ENCODE assay signal across 2 cellular contexts in the genomic region with DNA sequence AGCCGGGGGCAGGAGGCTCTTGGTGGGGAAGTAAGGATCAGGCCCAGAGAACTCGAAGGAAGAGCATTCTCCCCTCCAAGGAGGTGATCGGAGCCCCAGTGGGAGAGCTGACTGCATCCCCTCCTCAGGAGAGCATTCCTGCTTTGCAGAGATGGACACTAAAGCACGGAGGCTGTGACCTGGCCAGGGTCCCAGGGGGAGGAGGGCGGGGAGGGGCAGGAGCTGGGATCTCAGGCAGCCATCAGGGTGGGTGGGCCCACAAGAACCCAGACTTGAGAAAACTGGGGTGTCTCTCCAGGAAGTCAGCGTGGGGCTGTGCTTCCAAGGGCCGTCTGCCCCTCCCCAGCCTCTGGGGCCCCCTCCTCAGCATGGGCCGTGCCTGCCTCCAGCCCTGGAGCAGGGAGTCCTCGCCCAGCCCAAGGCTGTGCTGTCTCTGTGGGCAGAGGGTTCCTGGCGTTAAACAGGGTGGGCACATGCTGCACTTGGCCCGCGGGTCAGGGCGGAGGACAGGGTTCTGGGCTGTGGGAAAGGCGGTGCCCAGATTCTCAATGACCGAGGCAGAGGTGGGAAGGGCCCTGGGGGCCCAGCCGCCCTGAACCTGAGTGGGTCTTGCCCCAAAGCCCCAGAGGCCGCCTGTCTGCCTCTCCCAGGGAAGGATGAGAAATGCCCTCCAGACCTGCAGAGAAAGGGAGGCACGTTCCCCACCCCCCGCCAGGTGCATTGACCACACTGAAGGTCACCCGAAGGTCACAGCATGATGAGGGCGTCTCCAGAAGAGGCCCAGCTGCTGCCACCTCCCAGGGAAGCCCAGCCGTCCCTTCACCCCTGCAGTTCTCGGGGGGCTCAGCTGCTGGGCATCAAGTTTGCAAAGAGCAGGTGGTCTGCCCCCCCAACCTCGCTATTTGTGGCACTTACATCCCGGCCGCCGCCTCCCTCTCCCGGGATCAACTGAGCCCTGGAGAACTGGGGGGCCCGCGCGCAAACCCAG.
TF ChIP-seq lines count a peak whose summit lies in the region.

No MANE protein-coding gene starts in this region.

TF ChIP-seq in GM12878, 131 proteins besides CTCF, POLR2A, EP300 and RAD21:
- TF ChIP-seq, protein P1, sequence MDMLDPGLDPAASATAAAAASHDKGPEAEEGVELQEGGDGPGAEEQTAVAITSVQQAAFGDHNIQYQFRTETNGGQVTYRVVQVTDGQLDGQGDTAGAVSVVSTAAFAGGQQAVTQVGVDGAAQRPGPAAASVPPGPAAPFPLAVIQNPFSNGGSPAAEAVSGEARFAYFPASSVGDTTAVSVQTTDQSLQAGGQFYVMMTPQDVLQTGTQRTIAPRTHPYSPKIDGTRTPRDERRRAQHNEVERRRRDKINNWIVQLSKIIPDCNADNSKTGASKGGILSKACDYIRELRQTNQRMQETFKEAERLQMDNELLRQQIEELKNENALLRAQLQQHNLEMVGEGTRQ (IDR thresholded peaks at IDR 0.05; ENCODE audit: borderline replicate concordance, low read depth, low read length) = no peak
- TF ChIP-seq BMI1 (IDR thresholded peaks at IDR 0.05; ENCODE audit: borderline replicate concordance) (no peak), POLR2AphosphoS5 (IDR thresholded peaks at IDR 0.05; ENCODE audit: low read length) (no peak), RELA (IDR thresholded peaks at IDR 0.05; ENCODE audit: borderline replicate concordance, partially characterized antibody) (no peak), TCF3 (IDR thresholded peaks at IDR 0.05; ENCODE audit: borderline replicate concordance, insufficient read depth, low read depth, low read length) (peak; percentile 88), NRF1 (conservative IDR thresholded peaks at IDR 0.05; ENCODE audit: low read depth, low read length) (no peak), CEBPB (IDR thresholded peaks at IDR 0.05; ENCODE audit: borderline replicate concordance in 1 of 2, low read depth in 2 of 2, low read length in 2 of 2) (no peak), NR2F1 (conservative IDR thresholded peaks at IDR 0.05) (peak; percentile 59; the same call in 1 of the 2 replicates), BACH1 (IDR thresholded peaks at IDR 0.05; ENCODE audit: borderline replicate concordance) (no peak), KAT2A (conservative IDR thresholded peaks at IDR 0.05; ENCODE audit: control insufficient read depth, low read depth, low read length) (no peak), GATAD2B (conservative IDR thresholded peaks at IDR 0.05; ENCODE audit: low read depth) (no peak), ESRRA (IDR thresholded peaks at IDR 0.05; ENCODE audit: low read length) (peak; percentile 80; the same call in 1 of the 2 replicates), ZBED1 (IDR thresholded peaks at IDR 0.05; ENCODE audit: borderline replicate concordance) (no peak), RUNX3 (IDR thresholded peaks at IDR 0.05; ENCODE audit: low read length) (peak; percentile 46), NR2C2 (IDR thresholded peaks at IDR 0.05; ENCODE audit: borderline replicate concordance, control insufficient read depth, insufficient read length, low read depth) (no peak), TCF12 (IDR thresholded peaks at IDR 0.05; ENCODE audit: low read depth, low read length) (peak; percentile 94), BHLHE40 (IDR thresholded peaks at IDR 0.05; ENCODE audit: borderline replicate concordance in 1 of 2, low read depth in 2 of 2, low read length in 1 of 2) (peak in 1 of 2 experiments; percentile 59; a peak in 2 of 4 replicates), NR2C1 (IDR thresholded peaks at IDR 0.05) (no peak)
- TF ChIP-seq, protein P2, sequence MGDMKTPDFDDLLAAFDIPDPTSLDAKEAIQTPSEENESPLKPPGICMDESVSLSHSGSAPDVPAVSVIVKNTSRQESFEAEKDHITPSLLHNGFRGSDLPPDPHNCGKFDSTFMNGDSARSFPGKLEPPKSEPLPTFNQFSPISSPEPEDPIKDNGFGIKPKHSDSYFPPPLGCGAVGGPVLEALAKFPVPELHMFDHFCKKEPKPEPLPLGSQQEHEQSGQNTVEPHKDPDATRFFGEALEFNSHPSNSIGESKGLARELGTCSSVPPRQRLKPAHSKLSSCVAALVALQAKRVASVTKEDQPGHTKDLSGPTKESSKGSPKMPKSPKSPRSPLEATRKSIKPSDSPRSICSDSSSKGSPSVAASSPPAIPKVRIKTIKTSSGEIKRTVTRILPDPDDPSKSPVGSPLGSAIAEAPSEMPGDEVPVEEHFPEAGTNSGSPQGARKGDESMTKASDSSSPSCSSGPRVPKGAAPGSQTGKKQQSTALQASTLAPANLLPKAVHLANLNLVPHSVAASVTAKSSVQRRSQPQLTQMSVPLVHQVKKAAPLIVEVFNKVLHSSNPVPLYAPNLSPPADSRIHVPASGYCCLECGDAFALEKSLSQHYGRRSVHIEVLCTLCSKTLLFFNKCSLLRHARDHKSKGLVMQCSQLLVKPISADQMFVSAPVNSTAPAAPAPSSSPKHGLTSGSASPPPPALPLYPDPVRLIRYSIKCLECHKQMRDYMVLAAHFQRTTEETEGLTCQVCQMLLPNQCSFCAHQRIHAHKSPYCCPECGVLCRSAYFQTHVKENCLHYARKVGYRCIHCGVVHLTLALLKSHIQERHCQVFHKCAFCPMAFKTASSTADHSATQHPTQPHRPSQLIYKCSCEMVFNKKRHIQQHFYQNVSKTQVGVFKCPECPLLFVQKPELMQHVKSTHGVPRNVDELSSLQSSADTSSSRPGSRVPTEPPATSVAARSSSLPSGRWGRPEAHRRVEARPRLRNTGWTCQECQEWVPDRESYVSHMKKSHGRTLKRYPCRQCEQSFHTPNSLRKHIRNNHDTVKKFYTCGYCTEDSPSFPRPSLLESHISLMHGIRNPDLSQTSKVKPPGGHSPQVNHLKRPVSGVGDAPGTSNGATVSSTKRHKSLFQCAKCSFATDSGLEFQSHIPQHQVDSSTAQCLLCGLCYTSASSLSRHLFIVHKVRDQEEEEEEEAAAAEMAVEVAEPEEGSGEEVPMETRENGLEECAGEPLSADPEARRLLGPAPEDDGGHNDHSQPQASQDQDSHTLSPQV (IDR thresholded peaks at IDR 0.05) = no peak
- TF ChIP-seq, protein P3, sequence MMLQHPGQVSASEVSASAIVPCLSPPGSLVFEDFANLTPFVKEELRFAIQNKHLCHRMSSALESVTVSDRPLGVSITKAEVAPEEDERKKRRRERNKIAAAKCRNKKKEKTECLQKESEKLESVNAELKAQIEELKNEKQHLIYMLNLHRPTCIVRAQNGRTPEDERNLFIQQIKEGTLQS (IDR thresholded peaks at IDR 0.05; ENCODE audit: borderline replicate concordance, extremely low read depth, low read depth, low read length) = no peak
- TF ChIP-seq, protein P4, sequence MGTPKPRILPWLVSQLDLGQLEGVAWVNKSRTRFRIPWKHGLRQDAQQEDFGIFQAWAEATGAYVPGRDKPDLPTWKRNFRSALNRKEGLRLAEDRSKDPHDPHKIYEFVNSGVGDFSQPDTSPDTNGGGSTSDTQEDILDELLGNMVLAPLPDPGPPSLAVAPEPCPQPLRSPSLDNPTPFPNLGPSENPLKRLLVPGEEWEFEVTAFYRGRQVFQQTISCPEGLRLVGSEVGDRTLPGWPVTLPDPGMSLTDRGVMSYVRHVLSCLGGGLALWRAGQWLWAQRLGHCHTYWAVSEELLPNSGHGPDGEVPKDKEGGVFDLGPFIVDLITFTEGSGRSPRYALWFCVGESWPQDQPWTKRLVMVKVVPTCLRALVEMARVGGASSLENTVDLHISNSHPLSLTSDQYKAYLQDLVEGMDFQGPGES (IDR thresholded peaks at IDR 0.05) = no peak

TF ChIP-seq in neural cell, 6 proteins besides CTCF, POLR2A, EP300 and RAD21:
- TF ChIP-seq MXI1 (conservative IDR thresholded peaks at IDR 0.05; ENCODE audit: poor library complexity, severe bottlenecking) (peak; percentile 34), SMC3 (conservative IDR thresholded peaks at IDR 0.05; ENCODE audit: poor library complexity) (no peak)
